16 cellular contexts compared by ENCODE assay signal in the genomic region with DNA sequence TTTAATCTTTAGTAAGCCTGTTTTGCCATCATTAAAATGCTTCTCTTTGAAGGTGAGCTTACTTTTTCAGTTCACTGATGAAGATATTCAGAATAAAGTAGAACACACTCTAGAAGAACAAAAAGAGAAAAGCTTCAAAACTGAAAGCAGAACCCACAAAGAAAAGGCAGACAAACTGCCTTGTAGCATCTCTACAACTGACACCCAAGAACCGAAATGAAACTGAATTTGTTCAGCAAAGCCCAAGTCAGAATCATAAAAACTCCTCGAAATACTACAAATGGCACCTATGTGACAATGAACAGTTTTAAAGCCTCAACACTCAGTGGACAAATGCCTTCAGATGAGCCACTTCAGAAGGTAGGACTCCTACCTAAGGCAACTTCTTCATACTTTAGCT.
DNase-seq lines count a peak whose midpoint lies in the region; ATAC-seq, FAIRE-seq and TF ChIP-seq lines count a peak whose summit lies in the region.
"Had no signal": no experiment of that assay in that cellular context is flagged by ENCODE, and none has a peak within 500 bp of the region (broad histone marks: within the 10 kb centered on the region; RNA-seq: fewer than 3 reads in every experiment).

No MANE protein-coding gene starts in this region.

- intact Hi-C loops in activated naive CD4-positive, alpha-beta T cell treated with anti-CD3 and anti-CD28 coated beads for 36 hours (cut with micrococcal nuclease), result loop anchor here (1.0 to 5.0 kb wide), 3 partner anchors 9 to 413 kb away; no protein-coding TSS in a partner anchor

- peaks cover 16% of the 10 kb centered on the region for H3K4me1 ChIP-seq in thymus (ENCODE audit: control insufficient read depth, insufficient read depth, low read length)

- CTCF ChIA-PET in activated naive CD4-positive, alpha-beta T cell treated with anti-CD3 and anti-CD28 coated beads for 36 hours (lab: Charles Lee), result interaction anchor here (0.6 to 1.4 kb wide), 8 partner anchors 9 to 239 kb away, joined by 3 to 6 read pairs (median 4); no protein-coding TSS in a partner anchor

- H3K4me1 Mint-ChIP-seq in activated naive CD4-positive, alpha-beta T cell treated with anti-CD3 and anti-CD28 coated beads for 36 hours (ENCODE audit: low read depth), result peaks cover 35% of the 10 kb centered on the region
- H3K4me1 Mint-ChIP-seq in activated naive CD8-positive, alpha-beta T cell treated with anti-CD3 and anti-CD28 coated beads, Interleukin-2, amount 10 ng/mL, durations not matched to agents 7 days and 5 days, result peaks cover 39% of the 10 kb centered on the region

- FAIRE-seq in GM12892 (lab: Jason Lieb, UNC), result no peak
- FAIRE-seq: G401.6, TTC549 had no signal

- no peaks in the 10 kb centered on the region for H3K9me3 ChIP-seq in thymus (ENCODE audit: control insufficient read depth)

- H3K27ac ChIP-seq in thymus (ENCODE audit: low read depth), result peak overlapping the region; percentile 83
- H3K27ac ChIP-seq: RWPE1 had no signal

- H3K36me3 ChIP-seq in thymus (ENCODE audit: control insufficient read depth, insufficient read depth), result no peaks in the 10 kb centered on the region

- peak overlapping the region; percentile 58 for H3K4me3 Mint-ChIP-seq in activated naive CD4-positive, alpha-beta T cell treated with anti-CD3 and anti-CD28 coated beads for 36 hours
- peak overlapping the region; percentile 73 for H3K4me3 Mint-ChIP-seq in activated naive CD8-positive, alpha-beta T cell treated with anti-CD3 and anti-CD28 coated beads, Interleukin-2, amount 10 ng/mL, durations not matched to agents 7 days and 5 days
- H3K4me3 Mint-ChIP-seq: memory B cell had no signal

- no peaks in the 10 kb centered on the region for H3K27me3 Mint-ChIP-seq in activated naive CD4-positive, alpha-beta T cell treated with anti-CD3 and anti-CD28 coated beads for 36 hours (ENCODE audit: low read depth)
- peaks cover 5% of the 10 kb centered on the region for H3K27me3 Mint-ChIP-seq in activated naive CD8-positive, alpha-beta T cell treated with anti-CD3 and anti-CD28 coated beads, Interleukin-2, amount 10 ng/mL, durations not matched to agents 7 days and 5 days

- no peaks in the 10 kb centered on the region for H3K36me3 Mint-ChIP-seq in activated naive CD4-positive, alpha-beta T cell treated with anti-CD3 and anti-CD28 coated beads for 36 hours (ENCODE audit: low read depth)
- peaks cover 10% of the 10 kb centered on the region for H3K36me3 Mint-ChIP-seq in activated naive CD8-positive, alpha-beta T cell treated with anti-CD3 and anti-CD28 coated beads, Interleukin-2, amount 10 ng/mL, durations not matched to agents 7 days and 5 days

- H3K27me3 ChIP-seq in thymus (ENCODE audit: control insufficient read depth, insufficient read depth), result no peaks in the 10 kb centered on the region

- no peak overlapping the region for H3K27ac Mint-ChIP-seq in activated naive CD4-positive, alpha-beta T cell treated with anti-CD3 and anti-CD28 coated beads for 36 hours
- H3K27ac Mint-ChIP-seq in activated naive CD8-positive, alpha-beta T cell treated with anti-CD3 and anti-CD28 coated beads, Interleukin-2, amount 10 ng/mL, durations not matched to agents 7 days and 5 days, result peak overlapping the region; percentile 95

- peak; percentile 60 for ATAC-seq in activated naive CD8-positive, alpha-beta T cell treated with anti-CD3 and anti-CD28 coated beads, Interleukin-2, amount 10 ng/mL, durations not matched to agents 7 days and 5 days (ENCODE audit: low read depth)

- no peak for TF ChIP-seq POLR2A in GM12892 (IDR thresholded peaks at IDR 0.05; ENCODE audit: low read depth, low read length)

- POLR2A ChIA-PET in activated naive CD8-positive, alpha-beta T cell treated with anti-CD3 and anti-CD28 coated beads, Interleukin-2, amount 10 ng/mL, durations not matched to agents 7 days and 5 days (lab: Charles Lee), result interaction anchor here (0.7 to 4.0 kb wide), 9 partner anchors 9 to 84 kb away, joined by 4 to 20 read pairs (median 7); a partner anchor contains a TSS

- WGBS in thymus, result 17% methylated on average over 2 of the region's 2 CpGs

- DNase-seq in activated naive CD4-positive, alpha-beta T cell treated with anti-CD3 and anti-CD28 coated beads for 36 hours, result no peak
- no peak for DNase-seq in activated naive CD4-positive, alpha-beta T cell treated with Interleukin-2 at 50 U/mL for 16 hours
- peak; percentile 42 for DNase-seq in Jurkat, Clone E6-1 (ENCODE audit: low read depth, low spot score)
- DNase-seq in activated naive CD8-positive, alpha-beta T cell treated with anti-CD3 and anti-CD28 coated beads, Interleukin-2, amount 10 ng/mL, durations not matched to agents 7 days and 5 days, result no peak
- no peak for DNase-seq in effector CD4-positive, alpha-beta T cell
- DNase-seq in GM12892 (ENCODE audit: insufficient read length), result no peak
- DNase-seq in midbrain (lab: John Stamatoyannopoulos, UW), result no peak
- DNase-seq: caudate nucleus, NCI-H1105, NCI-H446, posterior cingulate gyrus had no signal

- no peaks in the 10 kb centered on the region for H3K9me3 Mint-ChIP-seq in activated naive CD4-positive, alpha-beta T cell treated with anti-CD3 and anti-CD28 coated beads for 36 hours
- peaks cover 2% of the 10 kb centered on the region for H3K9me3 Mint-ChIP-seq in activated naive CD8-positive, alpha-beta T cell treated with anti-CD3 and anti-CD28 coated beads, Interleukin-2, amount 10 ng/mL, durations not matched to agents 7 days and 5 days
- H3K9me3 Mint-ChIP-seq: memory B cell had no signal

- no peak overlapping the region; the same call in 1 of the 2 replicates for H3K4me3 ChIP-seq in Jurkat, Clone E6-1 (ENCODE audit: low read length)
- peak overlapping the region; percentile 14 for H3K4me3 ChIP-seq in thymus (ENCODE audit: low read length)
